ENCODE assay signal across 8 cellular contexts in genomic region chr19:12800873-12801465, GRCh38. TPM values are rescaled to one million over a fixed set of nuclear protein-coding genes. Genes with fewer than 3 reads are reported as not detected.
DNase-seq lines count a peak whose midpoint lies in the region; ATAC-seq lines count a peak whose summit lies in the region.

No MANE protein-coding gene starts in this region.

- no peaks in the 10 kb centered on the region for H3K9me3 ChIP-seq in mononuclear cell (ENCODE audit: low read depth, low read length)

- peaks cover 32% of the 10 kb centered on the region for H3K4me1 ChIP-seq in mononuclear cell (ENCODE audit: insufficient read depth, low read length)

- peak overlapping the region; percentile 57 for H3K4me3 ChIP-seq in mononuclear cell (ENCODE audit: low read length)

- H3K4me3 Mint-ChIP-seq in dendritic cell treated with granulocyte-macrophage colony-stimulating factor and Interleukin-4, amounts not matched to agents 40 ng/mL and 50 ng/mL, for 4 days = peak overlapping the region; percentile 78

- DNase-seq in GM03348 (ENCODE audit: low spot score) = peak; percentile 30
- peak; percentile 39 for DNase-seq in RPMI8226
- DNase-seq in HCEC 1CT = no peak
- no peak for DNase-seq in NCI-H1092 (lab: John Stamatoyannopoulos, UW)
- DNase-seq in NK-92 (lab: John Stamatoyannopoulos, UW; ENCODE audit: unreplicated experiment) = no peak

- H3K9me3 Mint-ChIP-seq in dendritic cell treated with granulocyte-macrophage colony-stimulating factor and Interleukin-4, amounts not matched to agents 40 ng/mL and 50 ng/mL, for 4 days = no peaks in the 10 kb centered on the region

- H3K27me3 Mint-ChIP-seq in dendritic cell treated with granulocyte-macrophage colony-stimulating factor and Interleukin-4, amounts not matched to agents 40 ng/mL and 50 ng/mL, for 4 days = peaks cover 32% of the 10 kb centered on the region

- intact Hi-C loops in dendritic cell treated with granulocyte-macrophage colony-stimulating factor and Interleukin-4, amounts not matched to agents 40 ng/mL and 50 ng/mL, for 4 days (cut with micrococcal nuclease) = no loop called here

- no peak for ATAC-seq in HG03280 (IDR thresholded peaks at IDR 0.05; ENCODE audit: unreplicated experiment)

- peaks cover 23% of the 10 kb centered on the region for H3K36me3 Mint-ChIP-seq in dendritic cell treated with granulocyte-macrophage colony-stimulating factor and Interleukin-4, amounts not matched to agents 40 ng/mL and 50 ng/mL, for 4 days (ENCODE audit: low read depth)

- peak overlapping the region; percentile 67 for H3K27ac Mint-ChIP-seq in dendritic cell treated with granulocyte-macrophage colony-stimulating factor and Interleukin-4, amounts not matched to agents 40 ng/mL and 50 ng/mL, for 4 days

- H3K27me3 ChIP-seq in mononuclear cell (ENCODE audit: insufficient read depth, low read length) = peaks cover 13% of the 10 kb centered on the region

- H3K4me1 Mint-ChIP-seq in dendritic cell treated with granulocyte-macrophage colony-stimulating factor and Interleukin-4, amounts not matched to agents 40 ng/mL and 50 ng/mL, for 4 days (ENCODE audit: low read depth) = peaks cover 36% of the 10 kb centered on the region

RNA-seq across cellular contexts. Expression of gene PRDX2, which starts 0.6 kb away (rescaled TPM):
- total RNA-seq in mononuclear cell = 55.5 TPM

RNA-seq across cellular contexts. Expression of gene THSD8, which starts 0.9 kb away (rescaled TPM):
- total RNA-seq in mononuclear cell = not detected

RNA-seq across cellular contexts. Expression of gene RNASEH2A, which starts 5.4 kb away (rescaled TPM):
- 1.4 TPM for total RNA-seq in mononuclear cell

RNA-seq across cellular contexts. Expression of gene JUNB, which starts 9.7 kb away (rescaled TPM):
- 5,180 TPM for total RNA-seq in mononuclear cell

RNA-seq across cellular contexts. Expression of gene HOOK2, which starts 25.6 kb away (rescaled TPM):
- total RNA-seq in mononuclear cell = 8.3 TPM

Comparison
In these comparisons a context has a peak if more than half of its experiments do, and no peak if none do; other contexts are left out.
1. DNase-seq: peak in GM03348 (single experiment) and RPMI8226 (single experiment); none in HCEC 1CT (single experiment), NCI-H1092 (single experiment) and NK-92 (single experiment).